ENCODE assay signal across 8 cellular contexts in the genomic region with DNA sequence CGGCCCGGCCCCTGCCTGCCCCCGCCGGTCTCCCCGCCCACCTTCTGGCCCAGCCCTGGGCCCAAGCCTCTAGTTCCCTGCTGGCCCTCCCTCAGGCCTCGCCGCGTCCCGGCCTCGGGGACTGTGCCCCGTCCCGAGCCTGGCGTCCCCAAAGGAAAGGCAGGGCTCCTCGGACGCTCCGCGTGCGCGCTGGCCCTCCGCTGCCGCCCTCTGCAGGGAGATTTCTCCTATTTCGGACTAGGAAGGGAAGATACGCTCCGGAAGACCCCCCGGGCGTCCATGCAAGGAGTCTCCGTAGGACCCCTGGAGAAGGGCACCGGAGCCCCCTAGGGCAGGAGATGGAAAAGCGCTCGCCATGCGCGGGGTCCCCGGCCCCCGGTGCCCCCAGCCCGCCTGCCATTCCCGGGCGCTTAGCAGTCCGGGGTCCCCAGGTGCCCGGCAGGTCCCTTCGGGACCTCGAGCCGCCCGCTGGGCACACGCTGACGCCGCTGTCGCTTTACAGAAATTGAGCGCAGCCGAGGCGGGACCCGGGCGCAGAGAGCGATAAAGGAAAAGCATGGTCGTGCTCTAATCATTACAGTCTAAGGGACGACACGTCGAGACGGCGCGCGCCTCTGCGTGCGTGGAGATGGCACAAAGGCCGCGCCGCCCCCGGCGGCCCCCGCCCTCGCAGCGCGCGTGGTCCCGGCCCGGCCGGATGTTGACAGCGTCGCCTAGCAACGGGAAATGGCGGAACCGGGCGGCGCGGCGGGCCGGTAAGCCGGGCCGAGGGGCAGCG. TPM values are rescaled to one million over a fixed set of nuclear protein-coding genes. Genes with fewer than 3 reads are reported as not detected.
A peak's percentile ranks its signal among the peaks of the same experiment; 100 is the strongest.
DNase-seq lines count a peak whose midpoint lies in the region; ATAC-seq and TF ChIP-seq lines count a peak whose summit lies in the region.

A gene with protein sequence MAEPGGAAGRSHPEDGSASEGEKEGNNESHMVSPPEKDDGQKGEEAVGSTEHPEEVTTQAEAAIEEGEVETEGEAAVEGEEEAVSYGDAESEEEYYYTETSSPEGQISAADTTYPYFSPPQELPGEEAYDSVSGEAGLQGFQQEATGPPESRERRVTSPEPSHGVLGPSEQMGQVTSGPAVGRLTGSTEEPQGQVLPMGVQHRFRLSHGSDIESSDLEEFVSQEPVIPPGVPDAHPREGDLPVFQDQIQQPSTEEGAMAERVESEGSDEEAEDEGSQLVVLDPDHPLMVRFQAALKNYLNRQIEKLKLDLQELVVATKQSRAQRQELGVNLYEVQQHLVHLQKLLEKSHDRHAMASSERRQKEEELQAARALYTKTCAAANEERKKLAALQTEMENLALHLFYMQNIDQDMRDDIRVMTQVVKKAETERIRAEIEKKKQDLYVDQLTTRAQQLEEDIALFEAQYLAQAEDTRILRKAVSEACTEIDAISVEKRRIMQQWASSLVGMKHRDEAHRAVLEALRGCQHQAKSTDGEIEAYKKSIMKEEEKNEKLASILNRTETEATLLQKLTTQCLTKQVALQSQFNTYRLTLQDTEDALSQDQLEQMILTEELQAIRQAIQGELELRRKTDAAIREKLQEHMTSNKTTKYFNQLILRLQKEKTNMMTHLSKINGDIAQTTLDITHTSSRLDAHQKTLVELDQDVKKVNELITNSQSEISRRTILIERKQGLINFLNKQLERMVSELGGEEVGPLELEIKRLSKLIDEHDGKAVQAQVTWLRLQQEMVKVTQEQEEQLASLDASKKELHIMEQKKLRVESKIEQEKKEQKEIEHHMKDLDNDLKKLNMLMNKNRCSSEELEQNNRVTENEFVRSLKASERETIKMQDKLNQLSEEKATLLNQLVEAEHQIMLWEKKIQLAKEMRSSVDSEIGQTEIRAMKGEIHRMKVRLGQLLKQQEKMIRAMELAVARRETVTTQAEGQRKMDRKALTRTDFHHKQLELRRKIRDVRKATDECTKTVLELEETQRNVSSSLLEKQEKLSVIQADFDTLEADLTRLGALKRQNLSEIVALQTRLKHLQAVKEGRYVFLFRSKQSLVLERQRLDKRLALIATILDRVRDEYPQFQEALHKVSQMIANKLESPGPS (plus strand): TSS at position 706 of the 778 bp plus-strand sequence. CDS start 21 bp downstream, at position 727.

- DNase-seq in Karpas-422: no peak
- DNase-seq in activated gamma-delta T cell treated with Interleukin-2 at 50 U/mL for 16 hours: peak; percentile 76
- peak; percentile 34 to 61 for DNase-seq in foreskin keratinocyte
- peak; percentile 78 for DNase-seq in neural crest cell (ENCODE audit: low read depth, low spot score)
- peak; percentile 87 for DNase-seq in stomach

- peak within 1 kb of the TSS; percentile 64 for H3K9ac ChIP-seq in Karpas-422 (ENCODE audit: low read length)

- peaks cover 10% of the 10 kb centered on the region for H3K4me1 ChIP-seq in Karpas-422 (ENCODE audit: low read length)
- no peaks in the 10 kb centered on the region for H3K4me1 ChIP-seq in foreskin keratinocyte
- peaks cover 8 to 41% (median 27%) of the 10 kb centered on the region in 4 donors for H3K4me1 ChIP-seq in stomach

- H3K79me2 ChIP-seq in Karpas-422 (ENCODE audit: low read length): no peaks in the 10 kb centered on the region

- H3K4me3 ChIP-seq in Karpas-422 (ENCODE audit: low read length) (peak within 1 kb of the TSS; percentile 59; the same call in 1 of the 2 replicates), stomach (peak within 1 kb of the TSS; percentile 77 to 83 (median 82))

- H3K36me3 ChIP-seq in Karpas-422 (ENCODE audit: insufficient read depth, low read length) (no peaks in the 10 kb centered on the region), stomach (peaks cover 0 to 14% (median 0%) of the 10 kb centered on the region in 4 donors)

- peak; percentile 72 for ATAC-seq in GM18511 (IDR thresholded peaks at IDR 0.05; ENCODE audit: unreplicated experiment)
- ATAC-seq in foreskin keratinocyte: peak; percentile 79

- peak within 1 kb of the TSS; percentile 98 for H3K4me3 Mint-ChIP-seq in neural crest cell

- H2AFZ ChIP-seq in Karpas-422 (ENCODE audit: low read length): peak within 1 kb of the TSS; percentile 43; the same call in 1 of the 2 replicates

- H4K20me1 ChIP-seq in Karpas-422 (ENCODE audit: insufficient read depth, low read depth, low read length): no peaks in the 10 kb centered on the region

- peaks cover 49% of the 10 kb centered on the region for H3K4me1 Mint-ChIP-seq in neural crest cell

- no peaks in the 10 kb centered on the region for H3K27me3 Mint-ChIP-seq in neural crest cell (ENCODE audit: low read depth)

- 0 to 2% (median 0%) methylated on average over 2 to 89 of the region's 89 CpGs for WGBS in stomach, 5 donors

- no peaks in the 10 kb centered on the region for H3K9me3 Mint-ChIP-seq in neural crest cell

- H3K27me3 ChIP-seq in Karpas-422 (ENCODE audit: low read length): no peaks in the 10 kb centered on the region
- H3K27me3 ChIP-seq in foreskin keratinocyte: no peaks in the 10 kb centered on the region
- peaks cover 0 to 6% (median 0%) of the 10 kb centered on the region in 3 donors for H3K27me3 ChIP-seq in stomach

- TF ChIP-seq EP300 in stomach (IDR thresholded peaks at IDR 0.05): no peak

- TF ChIP-seq CTCF in 22Rv1 (IDR thresholded peaks at IDR 0.05) (no peak), foreskin keratinocyte (conservative IDR thresholded peaks at IDR 0.05) (peak; percentile 38), neural crest cell (conservative IDR thresholded peaks at IDR 0.05) (no peak), stomach (IDR thresholded peaks at IDR 0.05) (no peak)

- H3K27ac ChIP-seq in 22Rv1 (peak within 1 kb of the TSS; percentile 89), Karpas-422 (ENCODE audit: low read length) (no peak within 1 kb of the TSS), foreskin keratinocyte (no peak within 1 kb of the TSS), stomach (peak within 1 kb of the TSS; percentile 87 to 95 (median 91))

- no peaks in the 10 kb centered on the region for H3K9me2 ChIP-seq in Karpas-422 (replicated peaks; ENCODE audit: insufficient read depth, low read length)

- intact Hi-C loops in stomach (cut with DNase I; ENCODE audit: low total_unique reads): no loop called here

- H3K9me3 ChIP-seq in Karpas-422 (ENCODE audit: low read length) (no peaks in the 10 kb centered on the region), stomach (no peaks in the 10 kb centered on the region)

- TF ChIP-seq POLR2A in Raji (IDR thresholded peaks at IDR 0.05; ENCODE audit: insufficient read depth, low read depth, low read length) (0 out of 2 replicates have a peak, but pooled peaks have one; percentile 18), stomach (IDR thresholded peaks at IDR 0.05) (no peak)

- peaks cover 11% of the 10 kb centered on the region for H3K36me3 Mint-ChIP-seq in neural crest cell (ENCODE audit: low read depth)

- peak within 1 kb of the TSS; percentile 99 for H3K27ac Mint-ChIP-seq in neural crest cell (ENCODE audit: unreplicated experiment)

- H3K4me2 ChIP-seq in Karpas-422 (ENCODE audit: low read depth, low read length, poor library complexity, severe bottlenecking): peak within 1 kb of the TSS; percentile 61

RNA-seq across cellular contexts. Expression of the gene that starts here (rescaled TPM):
- total RNA-seq in Karpas-422 (2014; rRNA removed; shearing (Covaris generic); ENCODE audit: low replicate concordance): not detected in 2 replicates
- 1.3 and 2.1 TPM in 2 replicates for total RNA-seq in foreskin keratinocyte
- polyA plus RNA-seq in foreskin keratinocyte: 0.52 and 1.0 TPM in 2 replicates
- 22.7 and 23.8 TPM in 2 replicates for total RNA-seq in neural crest cell
- 10 to 100 TPM in 2 of 5 donors, 1 to 10 TPM in 3; 3.5 to 56.2 (median 5.8) TPM for total RNA-seq in stomach
- 1 to 10 TPM in 2 of 3 donors, under 1 TPM in 1; 0.61 to 2.2 (median 1.6) TPM for polyA plus RNA-seq in stomach

Comparison
In these comparisons a context has a peak if more than half of its experiments do, and no peak if none do; other contexts are left out.
1. H3K27ac ChIP-seq: peak in 22Rv1 (single experiment) and stomach (5 of 5); none in Karpas-422 (single experiment) and foreskin keratinocyte (single experiment).